Comparison of ENCODE assay signal across 8 cellular contexts in the genomic region with DNA sequence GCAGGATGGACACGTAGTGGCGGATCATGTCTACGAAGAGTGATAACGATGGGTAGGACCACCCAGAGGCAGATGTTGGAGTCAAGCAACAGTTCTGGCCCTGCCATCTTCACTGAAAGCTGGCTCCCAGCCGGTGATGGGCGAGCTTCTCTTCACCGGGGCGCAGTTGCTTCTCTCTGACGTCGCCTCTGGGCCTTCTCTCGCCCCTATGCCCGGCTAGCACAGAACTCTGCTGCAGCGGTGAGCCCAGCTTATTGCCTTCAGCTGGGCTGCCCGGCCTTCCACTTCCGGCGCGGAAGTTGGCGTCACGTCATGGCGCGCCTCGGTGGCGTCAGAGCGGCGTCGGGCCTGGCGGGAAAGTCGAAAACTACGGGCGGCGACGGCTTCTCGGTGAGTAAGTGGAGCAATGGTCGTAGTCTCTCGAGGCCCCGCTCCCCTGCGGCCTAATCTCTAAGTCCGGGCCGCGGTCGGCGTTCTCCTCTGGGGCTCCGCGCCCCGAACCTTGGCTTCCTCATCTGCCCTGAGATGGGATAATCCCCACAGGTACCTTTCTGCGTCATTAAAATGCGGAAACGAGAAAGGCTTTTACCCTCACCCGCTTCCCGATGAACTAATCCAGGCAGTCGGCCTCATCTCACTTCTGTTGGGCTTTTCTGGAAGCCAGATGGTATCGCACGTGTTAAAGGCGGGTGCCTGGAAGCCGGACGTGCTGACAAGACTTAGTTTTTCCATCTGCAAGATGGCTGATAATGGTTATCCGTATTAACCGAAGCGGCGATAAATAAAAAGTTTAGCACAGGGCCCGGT. TPM values are rescaled to one million over a fixed set of nuclear protein-coding genes. Genes with fewer than 3 reads are reported as not detected.
A peak's percentile ranks its signal among the peaks of the same experiment; 100 is the strongest.
DNase-seq lines count a peak whose midpoint lies in the region; ATAC-seq, FAIRE-seq and TF ChIP-seq lines count a peak whose summit lies in the region.

A gene (plus strand): TSS at position 354 of the 807 bp plus-strand sequence. CDS start 2,221 bp downstream, outside the sequence.

- peaks cover 22% of the 10 kb centered on the region for H3K4me1 Mint-ChIP-seq in activated naive CD8-positive, alpha-beta T cell treated with anti-CD3 and anti-CD28 coated beads for 36 hours

- H3K36me3 ChIP-seq in SU-DHL-6 (ENCODE audit: low read length) (0 out of 2 replicates have a peak, but pooled peaks cover 5% of the 10 kb centered on the region), pancreas (peaks cover 0 to 6% (median 0%) of the 10 kb centered on the region in 3 donors), thyroid gland (peaks cover 0 to 18% of the 10 kb centered on the region in 2 donors)

- H3K4me3 ChIP-seq in GM12864 (ENCODE audit: low read depth, low read length) (peak within 1 kb of the TSS; percentile 80), HFF-Myc (replicated peaks; ENCODE audit: low read depth, low read length) (peak within 1 kb of the TSS; percentile 89), SU-DHL-6 (ENCODE audit: insufficient read depth, low read length, poor library complexity, severe bottlenecking) (peak within 1 kb of the TSS; percentile 83), pancreas (peak within 1 kb of the TSS; percentile 62 to 98 (median 90)), thyroid gland (replicated peaks in 1 of 3) (peak within 1 kb of the TSS; percentile 38 to 82 (median 78))

- peak within 1 kb of the TSS; percentile 99 for H3K27ac Mint-ChIP-seq in activated naive CD8-positive, alpha-beta T cell treated with anti-CD3 and anti-CD28 coated beads for 36 hours

- DNase-seq in GM12864 (ENCODE audit: low read depth) (peak; percentile 53), HFF-Myc (ENCODE audit: extremely low read depth, low read depth) (no peak), MV-4-11 (lab: John Stamatoyannopoulos, UW) (peak; percentile 88), head of caudate nucleus (peak; percentile 85 to 97 (median 92)), pancreas (peak; percentile 80 to 97 (median 88)), thyroid gland (peak; percentile 83 to 86)
- DNase-seq in activated naive CD8-positive, alpha-beta T cell treated with anti-CD3 and anti-CD28 coated beads for 36 hours: peak; percentile 93

- peak within 1 kb of the TSS; percentile 77 for H3K27ac ChIP-seq in SU-DHL-6 (ENCODE audit: low read depth, low read length)
- peak within 1 kb of the TSS; percentile 8 to 59 (median 39) for H3K27ac ChIP-seq in pancreas
- peak within 1 kb of the TSS; percentile 46 to 67 (median 51) for H3K27ac ChIP-seq in thyroid gland

- H3K27me3 ChIP-seq in SU-DHL-6 (ENCODE audit: low read length): no peaks in the 10 kb centered on the region
- H3K27me3 ChIP-seq in pancreas: no peaks in the 10 kb centered on the region
- no peaks in the 10 kb centered on the region for H3K27me3 ChIP-seq in thyroid gland

- TF ChIP-seq CTCF in GM12864 (IDR thresholded peaks at IDR 0.05; ENCODE audit: low read depth, low read length, missing control alignments) (no peak), HFF-Myc (IDR thresholded peaks at IDR 0.05; ENCODE audit: low read depth, low read length, missing control alignments) (no peak), SU-DHL-6 (IDR thresholded peaks at IDR 0.05; ENCODE audit: insufficient read depth, low read length, poor library complexity, severe bottlenecking) (no peak), pancreas (IDR thresholded peaks at IDR 0.05) (no peak), thyroid gland (IDR thresholded peaks at IDR 0.05) (peak in 1 of 6 experiments; percentile 10)

- H3F3A ChIP-seq in SU-DHL-6 (ENCODE audit: insufficient read depth): no peaks in the 10 kb centered on the region

- no peaks in the 10 kb centered on the region for H3K27me3 Mint-ChIP-seq in activated naive CD8-positive, alpha-beta T cell treated with anti-CD3 and anti-CD28 coated beads for 36 hours

- H3K4me1 ChIP-seq in pancreas (peaks cover 9 to 19% (median 14%) of the 10 kb centered on the region in 3 donors), thyroid gland (peaks cover 16% of the 10 kb centered on the region in 2 donors)

- no peaks in the 10 kb centered on the region for H4K20me1 ChIP-seq in SU-DHL-6 (ENCODE audit: low read depth, low read length)

- peak; percentile 98 to 100 (median 99) for ATAC-seq in pancreas

- peak within 1 kb of the TSS; percentile 88 for H3K9ac ChIP-seq in SU-DHL-6 (ENCODE audit: low read length)

- H3K9me3 ChIP-seq in SU-DHL-6 (ENCODE audit: insufficient read depth, low read length) (no peaks in the 10 kb centered on the region), pancreas (no peaks in the 10 kb centered on the region), thyroid gland (no peaks in the 10 kb centered on the region)

- peak; percentile 65 to 80 for TF ChIP-seq POLR2A in thyroid gland (IDR thresholded peaks at IDR 0.05)

- peaks cover 68% of the 10 kb centered on the region for H3K79me2 ChIP-seq in SU-DHL-6 (ENCODE audit: insufficient read depth, low read length)

- WGBS in pancreas, 2 donors: 0% methylated on average over 61 of the region's 61 CpGs
- WGBS in thyroid gland, 2 donors: 0 to 1% methylated on average over 40 to 54 of the region's 61 CpGs

- peak within 1 kb of the TSS; percentile 93 for H3K4me2 ChIP-seq in SU-DHL-6 (ENCODE audit: low read depth, low read length, poor library complexity, severe bottlenecking)

- H3K9me3 Mint-ChIP-seq in activated naive CD8-positive, alpha-beta T cell treated with anti-CD3 and anti-CD28 coated beads for 36 hours: no peaks in the 10 kb centered on the region

- H2AFZ ChIP-seq in SU-DHL-6 (ENCODE audit: low read depth, low read length, severe bottlenecking): peak within 1 kb of the TSS; percentile 87

- no peaks in the 10 kb centered on the region for H3K9me2 ChIP-seq in SU-DHL-6 (replicated peaks; ENCODE audit: insufficient read depth, low read length)

- intact Hi-C loops in head of caudate nucleus (cut with DNase I): loop anchor here (5.0 to 10.0 kb wide), 2 partner anchors 39 to 199 kb away; a partner anchor contains a TSS
- intact Hi-C loops in pancreas (cut with DNase I): no loop called here
- intact Hi-C loops in thyroid gland (cut with DNase I): loop anchor here (10.0 kb wide), 3 partner anchors 81 to 119 kb away; a partner anchor contains a TSS

- peaks cover 30% of the 10 kb centered on the region for H3K36me3 Mint-ChIP-seq in activated naive CD8-positive, alpha-beta T cell treated with anti-CD3 and anti-CD28 coated beads for 36 hours

- H3K4me3 Mint-ChIP-seq in activated naive CD8-positive, alpha-beta T cell treated with anti-CD3 and anti-CD28 coated beads for 36 hours: peak within 1 kb of the TSS; percentile 96

- FAIRE-seq in pancreas (lab: Jason Lieb, UNC): no peak

RNA-seq across cellular contexts. Expression of the gene that starts here (rescaled TPM):
- 10 to 100 TPM; 80.9 to 85.1 TPM for total RNA-seq in activated naive CD8-positive, alpha-beta T cell treated with anti-CD3 and anti-CD28 coated beads for 36 hours
- total RNA-seq in pancreas (1 to 10 TPM; 1.7 to 3.7 (median 2.0) TPM), thyroid gland (1 to 10 TPM; 2.0 to 7.9 (median 4.4) TPM)
- 1 to 10 TPM; 2.1 to 2.6 TPM for polyA plus RNA-seq in pancreas

Comparison
In these comparisons a context has a peak if more than half of its experiments do, and no peak if none do; other contexts are left out.
1. RNA of the gene that starts here (total RNA-seq): 80.9 to 85.1 TPM in activated naive CD8-positive, alpha-beta T cell treated with anti-CD3 and anti-CD28 coated beads for 36 hours; 2.0 to 7.9 TPM in thyroid gland and 1.7 to 3.7 TPM in pancreas; every median in the first group is over 4 times any median in the second.
2. intact Hi-C loops: an anchor here in head of caudate nucleus (5.0 to 10.0 kb wide) and thyroid gland (10.0 kb wide); none called in pancreas.
3. Peak in every context shown above with its lines, with median percentiles within 50 percentile points of each other: H3K4me3 ChIP-seq and H3K27ac ChIP-seq.